1 cellular context compared by ENCODE assay signal in the genomic region with DNA sequence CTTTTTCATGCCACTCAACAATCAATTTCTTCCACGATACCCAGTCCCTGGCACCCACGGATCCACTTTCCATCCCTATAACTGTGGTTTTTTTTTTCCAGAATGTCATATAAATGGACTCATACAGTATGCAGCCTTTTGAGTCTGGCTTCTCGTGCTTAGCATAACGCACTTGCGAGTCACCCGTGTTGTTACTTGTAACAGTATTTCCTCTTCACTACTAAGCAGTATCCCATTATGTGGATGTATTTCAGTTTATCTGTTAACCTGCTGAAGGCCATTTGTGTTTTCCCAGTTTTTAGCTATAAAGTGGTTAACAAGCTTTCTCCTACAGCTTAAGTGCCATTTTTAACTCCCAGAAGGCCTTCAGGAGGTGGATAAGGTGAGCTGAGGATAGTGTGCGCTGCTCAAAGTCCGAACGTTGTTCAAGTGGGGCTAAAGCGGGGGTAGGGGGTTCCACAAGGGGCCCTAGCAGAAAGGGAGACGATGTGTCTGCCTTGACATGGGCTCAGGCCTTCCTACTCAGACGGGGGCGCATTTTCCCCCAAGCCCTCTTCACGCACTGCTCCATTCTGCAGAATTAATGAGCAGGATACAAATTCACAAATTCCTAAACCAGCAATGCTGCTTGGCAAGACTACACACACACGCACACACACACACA.
TF ChIP-seq lines count a peak whose summit lies in the region.

No MANE protein-coding gene starts in this region.

TF ChIP-seq in IMR-90, 13 proteins besides CTCF, POLR2A, EP300 and RAD21:
- TF ChIP-seq MAZ (IDR thresholded peaks at IDR 0.05; ENCODE audit: borderline replicate concordance, low read depth, low read length) (no peak), RCOR1 (IDR thresholded peaks at IDR 0.05; ENCODE audit: insufficient replicate concordance, low read length) (no peak), BHLHE40 (IDR thresholded peaks at IDR 0.05; ENCODE audit: low read depth, low read length) (peak; percentile 40; the same call in 1 of the 2 replicates), CEBPB (IDR thresholded peaks at IDR 0.05; ENCODE audit: low read depth, low read length) (no peak), MXI1 (IDR thresholded peaks at IDR 0.05; ENCODE audit: borderline replicate concordance, low read depth, low read length) (0 out of 2 replicates have a peak, but pooled peaks have one; percentile 21), FOS (IDR thresholded peaks at IDR 0.05; ENCODE audit: low read depth, low read length) (0 out of 2 replicates have a peak, but pooled peaks have one; percentile 17)
